In genomic region chr7:142670504-142670903, GRCh38 we compare ENCODE assay signal across 23 cellular contexts.
A peak's percentile ranks its signal among the peaks of the same experiment; 100 is the strongest.
DNase-seq lines count a peak whose midpoint lies in the region; ATAC-seq, FAIRE-seq and TF ChIP-seq lines count a peak whose summit lies in the region.
"Had no signal": no experiment of that assay in that cellular context is flagged by ENCODE, and none has a peak within 500 bp of the region (broad histone marks: within the 10 kb centered on the region; RNA-seq: fewer than 3 reads in every experiment).

No MANE protein-coding gene starts in this region.

- H3K36me3 Mint-ChIP-seq in activated CD4-positive, alpha-beta T cell treated with anti-CD3 and anti-CD28 coated beads, Interleukin-2, amount 10 ng/mL, durations not matched to agents 24 days and 14 days (ENCODE audit: low read depth) = no peaks in the 10 kb centered on the region
- H3K36me3 Mint-ChIP-seq in activated naive CD8-positive, alpha-beta T cell = no peaks in the 10 kb centered on the region
- H3K36me3 Mint-ChIP-seq in naive thymus-derived CD8-positive, alpha-beta T cell = no peaks in the 10 kb centered on the region
- H3K36me3 Mint-ChIP-seq: neural progenitor cell, WTC11 had no signal

- TF ChIP-seq POLR2A in GM12892 (IDR thresholded peaks at IDR 0.05; ENCODE audit: low read depth, low read length) = no peak

- H3K4me3 Mint-ChIP-seq in activated CD4-positive, alpha-beta T cell treated with anti-CD3 and anti-CD28 coated beads, Interleukin-2, amount 10 ng/mL, durations not matched to agents 24 days and 14 days = no peak overlapping the region
- peak overlapping the region; percentile 20 for H3K4me3 Mint-ChIP-seq in activated naive CD8-positive, alpha-beta T cell
- H3K4me3 Mint-ChIP-seq in naive thymus-derived CD8-positive, alpha-beta T cell = peak overlapping the region in 9 of 10 donors; percentile 30 to 65 (median 50)
- H3K4me3 Mint-ChIP-seq: neural progenitor cell, WTC11 had no signal

- peaks cover 19% of the 10 kb centered on the region for H3K4me1 Mint-ChIP-seq in activated CD4-positive, alpha-beta T cell treated with anti-CD3 and anti-CD28 coated beads, Interleukin-2, amount 10 ng/mL, durations not matched to agents 24 days and 14 days
- peaks cover 26% of the 10 kb centered on the region for H3K4me1 Mint-ChIP-seq in activated naive CD8-positive, alpha-beta T cell (ENCODE audit: low read depth)
- peaks cover 9 to 32% (median 32%) of the 10 kb centered on the region in 4 donors for H3K4me1 Mint-ChIP-seq in naive thymus-derived CD8-positive, alpha-beta T cell
- H3K4me1 Mint-ChIP-seq: neural progenitor cell, WTC11 had no signal

- no peaks in the 10 kb centered on the region for H3K4me1 ChIP-seq in kidney (ENCODE audit: control insufficient read depth in 1 of 2, insufficient read depth in 1 of 2, low read depth in 1 of 2, low read length in 2 of 2)
- H3K4me1 ChIP-seq: esophagus muscularis mucosa, neural progenitor cell, tibial artery had no signal

- FAIRE-seq in GM12892 (lab: Jason Lieb, UNC) (peak; percentile 73), kidney (lab: Jason Lieb, UNC) (no peak)
- FAIRE-seq: islet of Langerhans had no signal

- ATAC-seq in naive thymus-derived CD8-positive, alpha-beta T cell = peak; percentile 39 to 62
- no peak for ATAC-seq in HG02610 (IDR thresholded peaks at IDR 0.05; ENCODE audit: unreplicated experiment)
- ATAC-seq: gastrocnemius medialis, WTC11 had no signal

- H3K36me3 ChIP-seq in kidney (ENCODE audit: control insufficient read depth in 1 of 2, insufficient read depth in 2 of 2, low read length in 2 of 2) = no peaks in the 10 kb centered on the region
- H3K36me3 ChIP-seq: esophagus muscularis mucosa, gastrocnemius medialis, neural progenitor cell, tibial artery had no signal

- H3K27me3 Mint-ChIP-seq in activated CD4-positive, alpha-beta T cell treated with anti-CD3 and anti-CD28 coated beads, Interleukin-2, amount 10 ng/mL, durations not matched to agents 24 days and 14 days = no peaks in the 10 kb centered on the region
- H3K27me3 Mint-ChIP-seq in activated naive CD8-positive, alpha-beta T cell = no peaks in the 10 kb centered on the region
- no peaks in the 10 kb centered on the region for H3K27me3 Mint-ChIP-seq in naive thymus-derived CD8-positive, alpha-beta T cell

- H3K9me3 Mint-ChIP-seq in activated CD4-positive, alpha-beta T cell treated with anti-CD3 and anti-CD28 coated beads, Interleukin-2, amount 10 ng/mL, durations not matched to agents 24 days and 14 days = no peaks in the 10 kb centered on the region
- H3K9me3 Mint-ChIP-seq in activated naive CD8-positive, alpha-beta T cell (ENCODE audit: low read depth) = no peaks in the 10 kb centered on the region
- no peaks in the 10 kb centered on the region for H3K9me3 Mint-ChIP-seq in naive thymus-derived CD8-positive, alpha-beta T cell
- H3K9me3 Mint-ChIP-seq: neural progenitor cell had no signal

- intact Hi-C loops in activated CD4-positive, alpha-beta T cell treated with anti-CD3 and anti-CD28 coated beads, Interleukin-2, amount 10 ng/mL, durations not matched to agents 24 days and 14 days (cut with micrococcal nuclease) = no loop called here
- intact Hi-C loops in kidney (cut with DNase I) = no loop called here

- H3K9me3 ChIP-seq in kidney (ENCODE audit: control insufficient read depth in 1 of 2, low read length in 2 of 2) = no peaks in the 10 kb centered on the region
- H3K9me3 ChIP-seq: gastrocnemius medialis, tibial artery had no signal

- POLR2A ChIA-PET in naive thymus-derived CD8-positive, alpha-beta T cell (lab: Charles Lee) = interaction anchor here (1.0 to 1.8 kb wide), 4 partner anchors 44 to 138 kb away, joined by 3 to 7 read pairs (median 4); no protein-coding TSS in a partner anchor

- H3K27ac ChIP-seq in kidney (ENCODE audit: low read depth in 2 of 2, low read length in 2 of 2) = no peak overlapping the region
- H3K27ac ChIP-seq: esophagus muscularis mucosa, gastrocnemius medialis, neural progenitor cell, RWPE1, SK-N-MC, tibial artery had no signal

- no peak overlapping the region for H3K9ac ChIP-seq in kidney (ENCODE audit: low read length in 2 of 2)
- H3K9ac ChIP-seq: neural progenitor cell had no signal

- H3K27ac Mint-ChIP-seq in activated CD4-positive, alpha-beta T cell treated with anti-CD3 and anti-CD28 coated beads, Interleukin-2, amount 10 ng/mL, durations not matched to agents 24 days and 14 days = peak overlapping the region; percentile 22
- peak overlapping the region; percentile 70 for H3K27ac Mint-ChIP-seq in activated naive CD8-positive, alpha-beta T cell
- H3K27ac Mint-ChIP-seq in naive thymus-derived CD8-positive, alpha-beta T cell = peak overlapping the region in 9 of 10 donors; percentile 46 to 90 (median 84)
- H3K27ac Mint-ChIP-seq: neural progenitor cell, WTC11 had no signal

- no peak overlapping the region for H3K4me3 ChIP-seq in kidney (ENCODE audit: low read length in 2 of 2)
- H3K4me3 ChIP-seq: esophagus muscularis mucosa, gastrocnemius medialis, neural progenitor cell, SK-N-MC, tibial artery had no signal

- TF ChIP-seq CTCF in kidney (IDR thresholded peaks at IDR 0.05; ENCODE audit: borderline replicate concordance, extremely low read depth, insufficient read depth) = no peak

- no peak for DNase-seq in activated CD4-positive, alpha-beta T cell treated with anti-CD3 and anti-CD28 coated beads, Interleukin-2, amount 10 ng/mL, durations not matched to agents 24 days and 14 days
- DNase-seq in activated CD4-positive, alpha-beta T cell treated with anti-CD3 and anti-CD28 coated beads for 48 hours = no peak
- DNase-seq in GM12892 (ENCODE audit: insufficient read length) (no peak), kidney (no peak)
- DNase-seq in naive thymus-derived CD8-positive, alpha-beta T cell = peak in 1 of 10 donors; percentile 4
- DNase-seq in effector CD8-positive, alpha-beta T cell (lab: John Stamatoyannopoulos, UW) = no peak
- DNase-seq: 8988T; activated gamma-delta T cell treated with Interleukin-2 at 50 U/mL for 16 hours; effector memory CD4-positive, alpha-beta T cell; gastrocnemius medialis; hippocampal formation; NCI-H1048; NCI-H187; NCI-H526 treated with DMSO at 0.1 percent for 48 hours; tibial artery had no signal

Comparison
In these comparisons a context has a peak if more than half of its experiments do, and no peak if none do; other contexts are left out.
1. H3K27ac Mint-ChIP-seq: peak in every context shown above with its lines; median percentile 84 in naive thymus-derived CD8-positive, alpha-beta T cell; 70 in activated naive CD8-positive, alpha-beta T cell; 22 in activated CD4-positive, alpha-beta T cell treated with anti-CD3 and anti-CD28 coated beads, Interleukin-2, amount 10 ng/mL, durations not matched to agents 24 days and 14 days.